In genomic region chr5:132334812-132335211, GRCh38 we compare ENCODE assay signal across 12 cellular contexts. TPM values are rescaled to one million over a fixed set of nuclear protein-coding genes. Genes with fewer than 3 reads are reported as not detected.
DNase-seq lines count a peak whose midpoint lies in the region; ATAC-seq, FAIRE-seq and TF ChIP-seq lines count a peak whose summit lies in the region.
"Had no signal": no experiment of that assay in that cellular context is flagged by ENCODE, and none has a peak within 500 bp of the region (broad histone marks: within the 10 kb centered on the region; RNA-seq: fewer than 3 reads in every experiment).

No MANE protein-coding gene starts in this region.

- H3K4me1 ChIP-seq in mammary epithelial cell (ENCODE audit: insufficient read depth, low read length) (peaks cover 5% of the 10 kb centered on the region), neutrophil (ENCODE audit: control insufficient read depth in 1 of 2, insufficient read depth in 1 of 2, low read depth in 1 of 2, low read length in 1 of 2) (no peaks in the 10 kb centered on the region)
- H3K4me1 ChIP-seq: esophagus muscularis mucosa had no signal

- DNase-seq in NCI-H748 (lab: John Stamatoyannopoulos, UW; ENCODE audit: unreplicated experiment): peak; percentile 45
- no peak for DNase-seq in NCI-H748 treated with DMSO at 0.1 percent for 48 hours (lab: John Stamatoyannopoulos, UW)
- no peak for DNase-seq in HTR-8/SVneo (ENCODE audit: insufficient read length, low spot score)
- peak; percentile 70 for DNase-seq in mammary epithelial cell
- no peak for DNase-seq in T1000 (lab: John Stamatoyannopoulos, UW)
- no peak for DNase-seq in stimulated activated CD8-positive, alpha-beta memory T cell treated with anti-CD3 and anti-CD28 coated beads, Interleukin-4, amount 100 ng/mL, for 48 hours
- DNase-seq: activated T-cell treated with anti-CD3 and anti-CD28 coated beads, Interleukin-2, amount 50 U/mL, for 24 hours; trophoblast cell had no signal

- H3K27ac ChIP-seq in mammary epithelial cell (ENCODE audit: insufficient read depth, low read depth, low read length): no peak overlapping the region
- H3K27ac ChIP-seq in neutrophil: peak overlapping the region; percentile 33
- H3K27ac ChIP-seq: esophagus muscularis mucosa had no signal

- intact Hi-C loops in mammary epithelial cell (cut with micrococcal nuclease): no loop called here

- BruUV-seq in mammary epithelial cell (replicated peaks; lab: Mats Ljungman, UMichigan): no TSS peak

- peak; percentile 4 for FAIRE-seq in HTR-8/SVneo (lab: Jason Lieb, UNC)
- FAIRE-seq: islet of Langerhans had no signal

- no peaks in the 10 kb centered on the region for H3K79me2 ChIP-seq in mammary epithelial cell (ENCODE audit: insufficient read depth, low read length)

- in situ Hi-C loops in mammary epithelial cell (cut with MboI; ENCODE audit: low sequenced_read_pairs in 2 of 2): no loop called here

- no peak for TF ChIP-seq CTCF in mammary epithelial cell (conservative IDR thresholded peaks at IDR 0.05 in 1 of 2, IDR thresholded peaks at IDR 0.05 in 1 of 2; ENCODE audit: extremely low read depth in 1 of 2, insufficient read depth in 1 of 2, low read depth in 1 of 2, low read length in 2 of 2)
- no peak for TF ChIP-seq CTCF in neutrophil (IDR thresholded peaks at IDR 0.05)

- no peak overlapping the region for H3K9ac ChIP-seq in mammary epithelial cell (ENCODE audit: insufficient read depth, low read length)

- no peak overlapping the region for H3K4me2 ChIP-seq in mammary epithelial cell (ENCODE audit: insufficient read depth, low read depth, low read length)

- H3K27me3 ChIP-seq in mammary epithelial cell (ENCODE audit: insufficient read depth, low read length): no peaks in the 10 kb centered on the region
- no peaks in the 10 kb centered on the region for H3K27me3 ChIP-seq in neutrophil
- H3K27me3 ChIP-seq: esophagus muscularis mucosa had no signal

- H3K36me3 ChIP-seq in mammary epithelial cell (ENCODE audit: insufficient read depth, low read length) (peaks cover 10% of the 10 kb centered on the region), neutrophil (peaks cover 98% of the 10 kb centered on the region)

- H3K4me3 ChIP-seq in mammary epithelial cell (replicated peaks in 1 of 3; ENCODE audit: insufficient read depth in 1 of 3, low read depth in 2 of 3, low read length in 3 of 3) (no peak overlapping the region), neutrophil (ENCODE audit: low read depth in 1 of 2, low read length in 1 of 2) (no peak overlapping the region)
- H3K4me3 ChIP-seq: esophagus muscularis mucosa had no signal

- H4K20me1 ChIP-seq in mammary epithelial cell (ENCODE audit: insufficient read depth, low read length): no peaks in the 10 kb centered on the region

- CTCF ChIA-PET in mammary epithelial cell (lab: Charles Lee; ENCODE audit: low non-redundant PET): no interaction called here

- 87% methylated on average over 3 of the region's 3 CpGs for WGBS in mammary epithelial cell (ENCODE audit: low coverage, missing lambda C conversion rate)

- dilution Hi-C loops in mammary epithelial cell (cut with HindIII; ENCODE audit: low sequenced_read_pairs): no loop called here

- no peaks in the 10 kb centered on the region for H3K9me3 ChIP-seq in mammary epithelial cell (replicated peaks; ENCODE audit: insufficient read depth, low read length)
- H3K9me3 ChIP-seq in neutrophil: no peaks in the 10 kb centered on the region
- H3K9me3 ChIP-seq: esophagus muscularis mucosa had no signal

- H2AFZ ChIP-seq in mammary epithelial cell (ENCODE audit: low read depth, low read length): no peak overlapping the region

- no peak for ATAC-seq in GM21619 (IDR thresholded peaks at IDR 0.05; ENCODE audit: unreplicated experiment)

RNA-seq across cellular contexts. Expression of gene SLC22A5, which starts 34.7 kb away (rescaled TPM):
- total RNA-seq in mammary epithelial cell: 10 to 100 TPM; 11.5 to 13.8 TPM
- polyA plus RNA-seq in mammary epithelial cell: 15.5 TPM
- polyA minus RNA-seq in mammary epithelial cell: 69.6 TPM

RNA-seq across cellular contexts. Expression of gene SLC22A4, which starts 40.6 kb away (rescaled TPM):
- 1 to 10 TPM; 2.0 to 5.2 TPM for total RNA-seq in mammary epithelial cell
- polyA plus RNA-seq in mammary epithelial cell: 2.1 TPM
- polyA minus RNA-seq in mammary epithelial cell: 5.6 TPM

Comparison
In these comparisons a context has a peak if more than half of its experiments do, and no peak if none do; other contexts are left out.
1. DNase-seq: peak in NCI-H748 (single experiment) and mammary epithelial cell (single experiment); none in NCI-H748 treated with DMSO at 0.1 percent for 48 hours (single experiment), HTR-8/SVneo (single experiment), T1000 (single experiment) and stimulated activated CD8-positive, alpha-beta memory T cell treated with anti-CD3 and anti-CD28 coated beads, Interleukin-4, amount 100 ng/mL, for 48 hours (single experiment).